Comparison of ENCODE assay signal across 1 cellular context in genomic region chr5:135039526-135040296, GRCh38.
A peak's percentile ranks its signal among the peaks of the same experiment; 100 is the strongest.
TF ChIP-seq lines count a peak whose summit lies in the region.

No MANE protein-coding gene starts in this region.

TF ChIP-seq in WTC11, 78 proteins besides CTCF, POLR2A, EP300 and RAD21 (continued from another document):
- TF ChIP-seq STAT6 (CRISPR knock-in tag; conservative IDR thresholded peaks at IDR 0.05; ENCODE audit: low read depth) = no peak
- TF ChIP-seq E2F5 (CRISPR knock-in tag; IDR thresholded peaks at IDR 0.05) = peak; percentile 76
